Comparison of ENCODE assay signal across 8 cellular contexts in the genomic region with DNA sequence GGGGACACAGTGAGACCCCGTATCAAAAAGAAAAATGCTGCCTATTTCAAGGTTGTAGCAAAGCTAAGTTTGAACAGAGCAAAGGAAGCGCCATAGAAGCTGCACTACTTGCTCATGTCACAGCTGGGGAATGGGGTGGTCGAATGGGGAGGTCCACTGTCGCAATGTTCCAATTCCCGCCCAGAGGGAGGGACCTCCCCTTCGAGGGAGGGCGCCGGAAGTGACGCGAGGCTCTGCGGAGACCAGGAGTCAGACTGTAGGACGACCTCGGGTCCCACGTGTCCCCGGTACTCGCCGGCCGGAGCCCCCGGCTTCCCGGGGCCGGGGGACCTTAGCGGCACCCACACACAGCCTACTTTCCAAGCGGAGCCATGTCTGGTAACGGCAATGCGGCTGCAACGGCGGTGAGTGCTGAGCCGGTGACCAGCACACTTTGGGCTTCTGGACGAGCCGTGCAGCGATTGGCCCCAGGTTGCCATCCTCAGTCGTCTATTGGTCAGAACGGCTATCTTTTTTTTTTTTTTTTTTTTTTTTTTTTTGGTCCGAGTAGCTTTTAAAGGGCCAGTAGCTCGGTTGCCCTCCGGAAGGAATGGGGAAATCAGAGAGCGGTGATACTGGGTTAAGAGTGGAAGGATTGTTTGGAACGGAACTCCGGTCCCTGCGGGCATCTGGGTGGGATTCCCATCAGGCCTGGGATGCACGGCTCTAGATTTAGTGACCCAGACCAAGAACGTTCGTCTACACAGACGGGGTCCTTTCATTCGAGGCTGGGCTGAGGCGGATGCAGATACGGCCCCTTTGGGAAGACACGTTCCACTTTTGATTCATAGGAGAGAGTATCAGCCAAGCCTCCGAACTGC. TPM values are rescaled to one million over a fixed set of nuclear protein-coding genes. Genes with fewer than 3 reads are reported as not detected.
DNase-seq lines count a peak whose midpoint lies in the region; ATAC-seq and TF ChIP-seq lines count a peak whose summit lies in the region.

A gene (plus strand): TSS at position 219 of the 860 bp plus-strand sequence. CDS start 153 bp downstream, at position 372.

- H3K27ac ChIP-seq in coronary artery, result peak within 1 kb of the TSS; percentile 82 to 86

- H3K27me3 Mint-ChIP-seq in activated CD4-positive, alpha-beta T cell treated with anti-CD3 and anti-CD28 coated beads, Interleukin-2, amount 10 ng/mL, durations not matched to agents 24 days and 14 days, result no peaks in the 10 kb centered on the region

- CTCF ChIA-PET in BJ (lab: Yijun Ruan, JAX), result interaction anchor here (0.9 to 2.5 kb wide), 6 partner anchors 9 to 542 kb away, joined by 3 to 14 read pairs (median 3); a partner anchor contains a TSS

- peak within 1 kb of the TSS; percentile 95 for H3K27ac Mint-ChIP-seq in activated CD4-positive, alpha-beta T cell treated with anti-CD3 and anti-CD28 coated beads, Interleukin-2, amount 10 ng/mL, durations not matched to agents 24 days and 14 days

- peaks cover 18% of the 10 kb centered on the region for H3K36me3 ChIP-seq in BJ (ENCODE audit: control insufficient read depth, insufficient read depth, low read length)

- no peaks in the 10 kb centered on the region for H3K9me3 Mint-ChIP-seq in activated CD4-positive, alpha-beta T cell treated with anti-CD3 and anti-CD28 coated beads, Interleukin-2, amount 10 ng/mL, durations not matched to agents 24 days and 14 days

- DNase-seq in BJ (ENCODE audit: low read depth) (peak; percentile 74), NCI-H526 treated with DMSO at 0.1 percent for 48 hours (lab: John Stamatoyannopoulos, UW) (peak; percentile 99), coronary artery (ENCODE audit: low spot score) (peak; percentile 99), left colon (peak; percentile 94 to 95)
- DNase-seq in activated CD4-positive, alpha-beta T cell treated with anti-CD3 and anti-CD28 coated beads, Interleukin-2, amount 10 ng/mL, durations not matched to agents 24 days and 14 days, result peak; percentile 98
- peak; percentile 93 for DNase-seq in stimulated activated CD4-positive, alpha-beta T cell treated with anti-CD3 and anti-CD28 coated beads, Interleukin-1b, Interleukin-23, amount 100 ng/mL, for 48 hours

- peaks cover 20% of the 10 kb centered on the region for H3K36me3 Mint-ChIP-seq in activated CD4-positive, alpha-beta T cell treated with anti-CD3 and anti-CD28 coated beads, Interleukin-2, amount 10 ng/mL, durations not matched to agents 24 days and 14 days (ENCODE audit: low read depth)

- H3K4me3 Mint-ChIP-seq in activated CD4-positive, alpha-beta T cell treated with anti-CD3 and anti-CD28 coated beads, Interleukin-2, amount 10 ng/mL, durations not matched to agents 24 days and 14 days, result peak within 1 kb of the TSS; percentile 97

- peaks cover 24% of the 10 kb centered on the region for H3K4me1 Mint-ChIP-seq in activated CD4-positive, alpha-beta T cell treated with anti-CD3 and anti-CD28 coated beads, Interleukin-2, amount 10 ng/mL, durations not matched to agents 24 days and 14 days

- peak within 1 kb of the TSS; percentile 78 for H3K4me3 ChIP-seq in BJ (ENCODE audit: low read depth, low read length)
- peak within 1 kb of the TSS; percentile 69 for H3K4me3 ChIP-seq in coronary artery

- TF ChIP-seq CTCF in BJ (IDR thresholded peaks at IDR 0.05; ENCODE audit: insufficient read depth, low read depth, low read length) (no peak), coronary artery (IDR thresholded peaks at IDR 0.05) (no peak)

- ATAC-seq in GM19324 (IDR thresholded peaks at IDR 0.05; ENCODE audit: low FRiP score, unreplicated experiment) (peak; percentile 84), HG03469 (IDR thresholded peaks at IDR 0.05; ENCODE audit: unreplicated experiment) (peak; percentile 65), left colon (peak; percentile 94)

- no peaks in the 10 kb centered on the region for H3K27me3 ChIP-seq in BJ (ENCODE audit: control insufficient read depth, insufficient read depth, low read length)

- intact Hi-C loops in activated CD4-positive, alpha-beta T cell treated with anti-CD3 and anti-CD28 coated beads, Interleukin-2, amount 10 ng/mL, durations not matched to agents 24 days and 14 days (cut with micrococcal nuclease), result loop anchor here (1.0 to 2.0 kb wide), 6 partner anchors 10 to 67 kb away; a partner anchor contains a TSS
- intact Hi-C loops in left colon (cut with DNase I, micrococcal nuclease), result no loop called here

- POLR2A ChIA-PET in BJ (lab: Charles Lee), result interaction anchor here (0.6 to 1.4 kb wide), 9 partner anchors 10 to 253 kb away, joined by 3 to 28 read pairs (median 6); a partner anchor contains a TSS

RNA-seq across cellular contexts. Expression of the gene that starts here (rescaled TPM):
- 38.4 and 54.9 TPM in 2 replicates for polyA plus RNA-seq in BJ (2011; rRNA removed)
- 22.1 and 29.0 TPM in 2 replicates for polyA minus RNA-seq in BJ (2011; rRNA and poly(A)+ RNA removed)
- 60.9 and 62.8 TPM in 2 replicates for total RNA-seq in activated CD4-positive, alpha-beta T cell treated with anti-CD3 and anti-CD28 coated beads, Interleukin-2, amount 10 ng/mL, durations not matched to agents 24 days and 14 days
- 10 to 100 TPM; 16.1 to 26.1 TPM for total RNA-seq in left colon

Comparison
In these comparisons a context has a peak if more than half of its experiments do, and no peak if none do; other contexts are left out.
1. Peak in every context shown above with its lines: DNase-seq, ATAC-seq, H3K4me3 ChIP-seq and H3K27ac ChIP-seq.